ENCODE assay signal across 12 cellular contexts in genomic region chr4:828641-829271, GRCh38. TPM values are rescaled to one million over a fixed set of nuclear protein-coding genes. Genes with fewer than 3 reads are reported as not detected.
A peak's percentile ranks its signal among the peaks of the same experiment; 100 is the strongest.
DNase-seq lines count a peak whose midpoint lies in the region; ATAC-seq and TF ChIP-seq lines count a peak whose summit lies in the region.
"Had no signal": no experiment of that assay in that cellular context is flagged by ENCODE, and none has a peak within 500 bp of the region (broad histone marks: within the 10 kb centered on the region; RNA-seq: fewer than 3 reads in every experiment).

No MANE protein-coding gene starts in this region.

- H3K4me1 Mint-ChIP-seq in MCF 10A (ENCODE audit: insufficient read depth, unreplicated experiment) (peaks cover 7% of the 10 kb centered on the region), type B pancreatic cell (ENCODE audit: unreplicated experiment) (no peaks in the 10 kb centered on the region)

- H3K27me3 ChIP-seq in breast epithelium, result peaks cover 16 to 56% of the 10 kb centered on the region in 2 donors
- peaks cover 23% of the 10 kb centered on the region for H3K27me3 ChIP-seq in effector memory CD4-positive, alpha-beta T cell (replicated peaks; ENCODE audit: control insufficient read depth, insufficient read depth, low read length, poor library complexity, severe bottlenecking)

- no peak overlapping the region for H3K4me3 ChIP-seq in breast epithelium
- H3K4me3 ChIP-seq in effector memory CD4-positive, alpha-beta T cell (ENCODE audit: insufficient read depth, low read depth, low read length, poor library complexity, severe bottlenecking), result no peak overlapping the region
- H3K4me3 ChIP-seq: colonic mucosa had no signal

- TF ChIP-seq POLR2A in breast epithelium (IDR thresholded peaks at IDR 0.05), result no peak

- H3K4me1 ChIP-seq in breast epithelium, result peaks cover 4 to 12% of the 10 kb centered on the region in 2 donors
- peaks cover 11% of the 10 kb centered on the region for H3K4me1 ChIP-seq in effector memory CD4-positive, alpha-beta T cell (ENCODE audit: control insufficient read depth, insufficient read depth, low read length, poor library complexity, severe bottlenecking)

- no TSS peak for BruUV-seq in MCF 10A (replicated peaks; lab: Mats Ljungman, UMichigan)

- intact Hi-C loops in MCF 10A (cut with micrococcal nuclease) (no loop called here), breast epithelium (cut with DNase I; ENCODE audit: low total_unique reads) (no loop called here)

- ATAC-seq in GM18868 (IDR thresholded peaks at IDR 0.05; ENCODE audit: unreplicated experiment) (no peak), GM18909 (IDR thresholded peaks at IDR 0.05; ENCODE audit: poor library complexity, unreplicated experiment) (no peak)

- H3K27me3 Mint-ChIP-seq in MCF 10A (ENCODE audit: insufficient read depth, unreplicated experiment), result peaks cover 11% of the 10 kb centered on the region
- peaks cover 30% of the 10 kb centered on the region for H3K27me3 Mint-ChIP-seq in type B pancreatic cell

- TF ChIP-seq CTCF in MCF 10A (IDR thresholded peaks at IDR 0.05; ENCODE audit: unreplicated experiment) (no peak), breast epithelium (IDR thresholded peaks at IDR 0.05) (no peak), type B pancreatic cell (conservative IDR thresholded peaks at IDR 0.05) (peak; percentile 33)

- H3K9me3 ChIP-seq in breast epithelium, result peaks cover 11 to 19% of the 10 kb centered on the region in 2 donors
- H3K9me3 ChIP-seq in effector memory CD4-positive, alpha-beta T cell (ENCODE audit: control insufficient read depth, low read length), result no peaks in the 10 kb centered on the region
- H3K9me3 ChIP-seq: colonic mucosa had no signal

- no peaks in the 10 kb centered on the region for H3K36me3 ChIP-seq in breast epithelium
- no peaks in the 10 kb centered on the region for H3K36me3 ChIP-seq in effector memory CD4-positive, alpha-beta T cell (ENCODE audit: control insufficient read depth, insufficient read depth, low read length)
- H3K36me3 ChIP-seq: colonic mucosa had no signal

- CTCF ChIA-PET in MCF 10A (lab: Yijun Ruan, JAX), result no interaction called here

- DNase-seq in MCF 10A (ENCODE audit: unreplicated experiment) (peak; percentile 23), breast epithelium (ENCODE audit: low spot score in 2 of 2) (no peak), amniotic epithelial cell (ENCODE audit: low read depth) (peak; percentile 21), iPS-NIHi7 (ENCODE audit: extremely low spot score) (peak; percentile 66), type B pancreatic cell (ENCODE audit: extremely low spot score, unreplicated experiment) (peak; percentile 68)
- no peak for DNase-seq in effector memory CD4-positive, alpha-beta T cell
- DNase-seq: activated CD8-positive, alpha-beta memory T cell treated with anti-CD3 and anti-CD28 coated beads, Interleukin-2, amount 50 U/mL, for 4 hours; colonic mucosa; NCI-H2081 treated with DMSO at 0.1 percent for 48 hours had no signal

- H3K9me3 Mint-ChIP-seq in MCF 10A (ENCODE audit: unreplicated experiment) (no peaks in the 10 kb centered on the region), type B pancreatic cell (no peaks in the 10 kb centered on the region)

- H3K27ac ChIP-seq in breast epithelium, result no peak overlapping the region
- H3K27ac ChIP-seq in effector memory CD4-positive, alpha-beta T cell (ENCODE audit: insufficient read depth, low read length, poor library complexity, severe bottlenecking), result no peak overlapping the region
- H3K27ac ChIP-seq: colonic mucosa, HL-60 had no signal

- H3K4me3 Mint-ChIP-seq in MCF 10A (ENCODE audit: unreplicated experiment), result no peak overlapping the region
- H3K4me3 Mint-ChIP-seq in type B pancreatic cell, result no peak overlapping the region

- H3K27ac Mint-ChIP-seq in MCF 10A (ENCODE audit: low read depth, unreplicated experiment) (no peak overlapping the region), type B pancreatic cell (no peak overlapping the region)

- POLR2A ChIA-PET in MCF 10A (lab: Yijun Ruan, JAX), result interaction anchor here (0.6 to 0.7 kb wide), 2 partner anchors 27 to 154 kb away, joined by 3 read pairs; partner anchors contain the start of genes ATP5ME and MYL5

- H3K36me3 Mint-ChIP-seq in MCF 10A (ENCODE audit: insufficient read depth, unreplicated experiment) (no peaks in the 10 kb centered on the region), type B pancreatic cell (no peaks in the 10 kb centered on the region)

RNA-seq across cellular contexts. Expression of gene CPLX1, which starts 2.8 kb away (rescaled TPM):
- total RNA-seq in MCF 10A (2022) (2.7 and 3.5 TPM in 2 replicates), breast epithelium (1 to 10 TPM in 2 of 3 donors, under 1 TPM in 1; 0.16 to 2.6 (median 1.2) TPM), type B pancreatic cell (ENCODE audit: low replicate concordance) (3.7 and 5.6 TPM in 2 replicates)

Comparison
In these comparisons a context has a peak if more than half of its experiments do, and no peak if none do; other contexts are left out.
1. DNase-seq: peak in MCF 10A (single experiment), amniotic epithelial cell (single experiment), iPS-NIHi7 (single experiment) and type B pancreatic cell (single experiment); none in breast epithelium (0 of 2) and effector memory CD4-positive, alpha-beta T cell (0 of 3).